Comparison of ENCODE assay signal across 8 cellular contexts in the genomic region with DNA sequence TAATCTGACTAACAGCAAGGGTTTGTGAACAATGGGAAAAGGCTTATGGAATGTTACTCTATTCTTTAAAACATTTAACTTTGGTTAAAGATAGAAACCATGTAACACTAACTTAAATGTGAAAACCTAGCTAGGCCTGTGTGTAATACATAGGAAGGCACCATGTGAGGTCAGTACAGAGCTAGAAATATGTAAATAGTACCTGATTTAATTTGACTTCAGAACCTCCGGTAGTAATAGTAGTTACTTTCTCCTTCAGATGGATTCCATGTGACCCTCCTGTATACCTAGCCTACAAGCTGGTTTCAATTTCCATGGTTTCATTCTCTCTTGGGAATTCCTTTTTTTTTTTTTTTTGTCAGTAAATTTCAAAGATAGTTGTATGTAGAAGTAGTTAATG. TPM values are rescaled to one million over a fixed set of nuclear protein-coding genes. Genes with fewer than 3 reads are reported as not detected.
DNase-seq lines count a peak whose midpoint lies in the region; ATAC-seq and TF ChIP-seq lines count a peak whose summit lies in the region.

No MANE protein-coding gene starts in this region.

- CTCF ChIA-PET in activated CD8-positive, alpha-beta memory T cell treated with anti-CD3 and anti-CD28 coated beads, Interleukin-2, amount 10 ng/mL, durations not matched to agents 7 days and 5 days (lab: Charles Lee) = interaction anchor here (0.7 to 3.2 kb wide), 22 partner anchors 9 to 734 kb away, joined by 3 to 22 read pairs (median 4); a partner anchor contains a TSS

- TF ChIP-seq POLR2A in Peyer's patch (IDR thresholded peaks at IDR 0.05) = no peak

- no peaks in the 10 kb centered on the region for H3K27me3 Mint-ChIP-seq in activated CD8-positive, alpha-beta memory T cell treated with anti-CD3 and anti-CD28 coated beads, Interleukin-2, amount 10 ng/mL, durations not matched to agents 7 days and 5 days
- no peaks in the 10 kb centered on the region for H3K27me3 Mint-ChIP-seq in IgD-negative memory B cell
- no peaks in the 10 kb centered on the region for H3K27me3 Mint-ChIP-seq in dendritic cell treated with granulocyte-macrophage colony-stimulating factor and Interleukin-4, amounts not matched to agents 40 ng/mL and 50 ng/mL, for 4 days
- H3K27me3 Mint-ChIP-seq in memory B cell = no peaks in the 10 kb centered on the region

- no peak for DNase-seq in activated CD8-positive, alpha-beta memory T cell treated with anti-CD3 and anti-CD28 coated beads, Interleukin-2, amount 10 ng/mL, durations not matched to agents 7 days and 5 days
- no peak for DNase-seq in activated CD8-positive, alpha-beta memory T cell treated with anti-CD3 and anti-CD28 coated beads, Interleukin-2, amount 50 U/mL, for 4 hours
- DNase-seq in Peyer's patch (no peak), memory B cell (ENCODE audit: low spot score in 2 of 2) (peak in 1 of 2 donors; percentile 37), upper lobe of right lung (no peak)

- H3K36me3 Mint-ChIP-seq in activated CD8-positive, alpha-beta memory T cell treated with anti-CD3 and anti-CD28 coated beads, Interleukin-2, amount 10 ng/mL, durations not matched to agents 7 days and 5 days = peaks cover 28% of the 10 kb centered on the region
- peaks cover 3% of the 10 kb centered on the region for H3K36me3 Mint-ChIP-seq in IgD-negative memory B cell
- H3K36me3 Mint-ChIP-seq in dendritic cell treated with granulocyte-macrophage colony-stimulating factor and Interleukin-4, amounts not matched to agents 40 ng/mL and 50 ng/mL, for 4 days (ENCODE audit: low read depth) = peaks cover 37% of the 10 kb centered on the region
- H3K36me3 Mint-ChIP-seq in memory B cell = peaks cover 10% of the 10 kb centered on the region

- H3K27ac Mint-ChIP-seq in activated CD8-positive, alpha-beta memory T cell treated with anti-CD3 and anti-CD28 coated beads, Interleukin-2, amount 10 ng/mL, durations not matched to agents 7 days and 5 days = peak overlapping the region; percentile 95
- H3K27ac Mint-ChIP-seq in IgD-negative memory B cell = peak overlapping the region; percentile 92 to 99 (median 97)
- peak overlapping the region; percentile 91 for H3K27ac Mint-ChIP-seq in dendritic cell treated with granulocyte-macrophage colony-stimulating factor and Interleukin-4, amounts not matched to agents 40 ng/mL and 50 ng/mL, for 4 days
- peak overlapping the region; percentile 91 for H3K27ac Mint-ChIP-seq in memory B cell

- peak; percentile 57 for ATAC-seq in activated CD8-positive, alpha-beta memory T cell treated with anti-CD3 and anti-CD28 coated beads, Interleukin-2, amount 10 ng/mL, durations not matched to agents 7 days and 5 days
- ATAC-seq in GM21786 (IDR thresholded peaks at IDR 0.05; ENCODE audit: unreplicated experiment) = peak; percentile 72
- ATAC-seq in memory B cell (ENCODE audit: low read depth) = peak; percentile 68
- peak; percentile 54 for ATAC-seq in upper lobe of right lung

- H3K4me3 Mint-ChIP-seq in activated CD8-positive, alpha-beta memory T cell treated with anti-CD3 and anti-CD28 coated beads, Interleukin-2, amount 10 ng/mL, durations not matched to agents 7 days and 5 days = peak overlapping the region; percentile 98
- peak overlapping the region; percentile 94 to 99 (median 97) for H3K4me3 Mint-ChIP-seq in IgD-negative memory B cell
- H3K4me3 Mint-ChIP-seq in dendritic cell treated with granulocyte-macrophage colony-stimulating factor and Interleukin-4, amounts not matched to agents 40 ng/mL and 50 ng/mL, for 4 days = peak overlapping the region; percentile 91
- H3K4me3 Mint-ChIP-seq in memory B cell = peak overlapping the region; percentile 89

- intact Hi-C loops in dendritic cell treated with granulocyte-macrophage colony-stimulating factor and Interleukin-4, amounts not matched to agents 40 ng/mL and 50 ng/mL, for 4 days (cut with micrococcal nuclease) = loop anchor here (5.0 kb wide), 1 partner anchor 52 kb away; no protein-coding TSS in a partner anchor
- intact Hi-C loops in upper lobe of right lung (cut with DNase I) = no loop called here

- H3K9me3 Mint-ChIP-seq in activated CD8-positive, alpha-beta memory T cell treated with anti-CD3 and anti-CD28 coated beads, Interleukin-2, amount 10 ng/mL, durations not matched to agents 7 days and 5 days (ENCODE audit: low read depth) = peaks cover 5% of the 10 kb centered on the region
- H3K9me3 Mint-ChIP-seq in IgD-negative memory B cell = no peaks in the 10 kb centered on the region
- no peaks in the 10 kb centered on the region for H3K9me3 Mint-ChIP-seq in dendritic cell treated with granulocyte-macrophage colony-stimulating factor and Interleukin-4, amounts not matched to agents 40 ng/mL and 50 ng/mL, for 4 days
- H3K9me3 Mint-ChIP-seq in memory B cell = no peaks in the 10 kb centered on the region

- H3K27ac ChIP-seq in Peyer's patch (peak overlapping the region; percentile 81 to 87 (median 84)), upper lobe of right lung (peak overlapping the region; percentile 83)

- H3K36me3 ChIP-seq in Peyer's patch = peaks cover 0 to 4% (median 0%) of the 10 kb centered on the region in 3 donors
- H3K36me3 ChIP-seq in upper lobe of right lung = peaks cover 1% of the 10 kb centered on the region

- peaks cover 0 to 9% (median 2%) of the 10 kb centered on the region in 4 donors for H3K4me1 ChIP-seq in Peyer's patch
- H3K4me1 ChIP-seq in upper lobe of right lung = peaks cover 18% of the 10 kb centered on the region

- peaks cover 30% of the 10 kb centered on the region for H3K4me1 Mint-ChIP-seq in activated CD8-positive, alpha-beta memory T cell treated with anti-CD3 and anti-CD28 coated beads, Interleukin-2, amount 10 ng/mL, durations not matched to agents 7 days and 5 days
- H3K4me1 Mint-ChIP-seq in IgD-negative memory B cell (peaks cover 32 to 46% (median 33%) of the 10 kb centered on the region in 3 donors), memory B cell (peaks cover 27% of the 10 kb centered on the region)
- peaks cover 48% of the 10 kb centered on the region for H3K4me1 Mint-ChIP-seq in dendritic cell treated with granulocyte-macrophage colony-stimulating factor and Interleukin-4, amounts not matched to agents 40 ng/mL and 50 ng/mL, for 4 days (ENCODE audit: low read depth)

- H3K4me3 ChIP-seq in Peyer's patch = peak overlapping the region; percentile 61 to 86 (median 82)
- peak overlapping the region; percentile 81 for H3K4me3 ChIP-seq in upper lobe of right lung

- no peaks in the 10 kb centered on the region for H3K27me3 ChIP-seq in Peyer's patch
- no peaks in the 10 kb centered on the region for H3K27me3 ChIP-seq in upper lobe of right lung

- H3K9me3 ChIP-seq in Peyer's patch = no peaks in the 10 kb centered on the region
- no peaks in the 10 kb centered on the region for H3K9me3 ChIP-seq in upper lobe of right lung

- peak in 4 of 6 experiments; percentile 35 to 85 (median 70) for TF ChIP-seq CTCF in Peyer's patch (IDR thresholded peaks at IDR 0.05)
- TF ChIP-seq CTCF in upper lobe of right lung (IDR thresholded peaks at IDR 0.05) = peak; percentile 47

RNA-seq across cellular contexts. Expression of a gene that starts 1.3 kb away (rescaled TPM):
- total RNA-seq in activated CD8-positive, alpha-beta memory T cell treated with anti-CD3 and anti-CD28 coated beads, Interleukin-2, amount 10 ng/mL, durations not matched to agents 7 days and 5 days = 10 to 100 TPM; 70.6 to 75.7 TPM
- polyA plus RNA-seq in IgD-negative memory B cell = 60.7 TPM
- 10 to 100 TPM; 22.3 to 29.8 (median 26.4) TPM for total RNA-seq in Peyer's patch
- total RNA-seq in upper lobe of right lung = 26.3 TPM
